ENCODE assay signal across 9 cellular contexts in the genomic region with DNA sequence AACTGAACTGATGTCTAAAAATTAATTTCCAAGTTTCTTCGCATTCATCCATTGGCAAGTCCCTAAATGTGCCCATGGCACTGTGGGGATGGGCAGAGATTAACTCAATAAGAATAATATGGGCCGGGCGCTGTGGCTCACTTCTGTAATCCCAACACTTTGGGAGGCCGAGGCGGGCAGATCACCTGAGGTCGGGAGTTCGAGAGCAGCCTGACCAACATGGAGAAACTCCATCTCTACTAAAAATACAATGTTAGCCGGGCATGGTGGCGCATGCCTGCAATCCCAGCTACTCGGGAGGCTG. TPM values are rescaled to one million over a fixed set of nuclear protein-coding genes. Genes with fewer than 3 reads are reported as not detected.
A peak's percentile ranks its signal among the peaks of the same experiment; 100 is the strongest.
DNase-seq lines count a peak whose midpoint lies in the region; ATAC-seq and TF ChIP-seq lines count a peak whose summit lies in the region.
"Not testable (repeated sequence)": the region's sequence is repeated elsewhere in the genome, so short reads cannot be mapped to it uniquely, and the experiment has no call there.
"Had no signal": no experiment of that assay in that cellular context is flagged by ENCODE, and none has a peak within 500 bp of the region (broad histone marks: within the 10 kb centered on the region; RNA-seq: fewer than 3 reads in every experiment).

No MANE protein-coding gene starts in this region.

- not testable (repeated sequence) for ATAC-seq in psoas muscle; upper lobe of left lung (ENCODE audit: low FRiP score in 2 of 2)

- not testable (repeated sequence) for TF ChIP-seq CTCF in Calu3 (IDR thresholded peaks at IDR 0.05; ENCODE audit: unreplicated experiment); NB4 (IDR thresholded peaks at IDR 0.05; ENCODE audit: low read depth, low read length); brain microvascular endothelial cell (IDR thresholded peaks at IDR 0.05; ENCODE audit: low read depth, low read length, missing control alignments); fibroblast of villous mesenchyme (IDR thresholded peaks at IDR 0.05; ENCODE audit: insufficient read depth, low read depth, low read length); psoas muscle (IDR thresholded peaks at IDR 0.05); upper lobe of left lung (IDR thresholded peaks at IDR 0.05)

- H3K4me1 ChIP-seq in mesodermal cell (ENCODE audit: control insufficient read depth, insufficient read depth, low read length, poor library complexity, severe bottlenecking), result not testable (repeated sequence)
- H3K4me1 ChIP-seq in psoas muscle (peaks cover 23% of the 10 kb centered on the region), upper lobe of left lung (peaks cover 19 to 45% (median 30%) of the 10 kb centered on the region in 4 donors)

- intact Hi-C loops in Calu3 (cut with micrococcal nuclease; ENCODE audit: unreplicated experiment); psoas muscle (cut with DNase I): not testable (repeated sequence)
- intact Hi-C loops in activated CD4-positive, alpha-beta memory T cell treated with anti-CD3 and anti-CD28 coated beads for 36 hours (cut with micrococcal nuclease), result loop anchor here (1.0 to 2.0 kb wide), 4 partner anchors 21 to 442 kb away; partner anchors contain the start of genes PGD and UBE4B

- H3K27ac ChIP-seq in brain microvascular endothelial cell; mesodermal cell (ENCODE audit: low read depth, low read length, severe bottlenecking): not testable (repeated sequence)
- H3K27ac ChIP-seq in psoas muscle (peak overlapping the region; percentile 86), upper lobe of left lung (peak overlapping the region in 3 of 4 donors; percentile 82 to 93 (median 88))

- not testable (repeated sequence) for TF ChIP-seq POLR2A in NB4 (IDR thresholded peaks at IDR 0.05; ENCODE audit: extremely low read depth, insufficient read length); upper lobe of left lung (IDR thresholded peaks at IDR 0.05)

- not testable (repeated sequence) for BruUV-seq in Calu3 (replicated peaks; lab: Mats Ljungman, UMichigan)

- POLR2A ChIA-PET in activated CD4-positive, alpha-beta memory T cell treated with anti-CD3 and anti-CD28 coated beads for 36 hours (lab: Charles Lee), result not testable (repeated sequence)

- peak overlapping the region; percentile 83 for H3K4me3 Mint-ChIP-seq in Calu3 (ENCODE audit: low read depth, unreplicated experiment)
- peak overlapping the region; percentile 93 for H3K4me3 Mint-ChIP-seq in activated CD4-positive, alpha-beta memory T cell treated with anti-CD3 and anti-CD28 coated beads for 36 hours

- not testable (repeated sequence) for H3K27me3 Mint-ChIP-seq in Calu3 (ENCODE audit: unreplicated experiment); activated CD4-positive, alpha-beta memory T cell treated with anti-CD3 and anti-CD28 coated beads for 36 hours

- H3K27ac Mint-ChIP-seq in Calu3 (ENCODE audit: unreplicated experiment), result not testable (repeated sequence)
- H3K27ac Mint-ChIP-seq in activated CD4-positive, alpha-beta memory T cell treated with anti-CD3 and anti-CD28 coated beads for 36 hours, result peak overlapping the region; percentile 82

- H3K4me3 ChIP-seq in NB4 (ENCODE audit: low read depth, low read length) (peak overlapping the region; percentile 93), brain microvascular endothelial cell (ENCODE audit: low read depth, low read length) (peak overlapping the region; percentile 90), fibroblast of villous mesenchyme (ENCODE audit: low read depth, low read length) (peak overlapping the region; percentile 90), mesodermal cell (ENCODE audit: extremely low read depth, insufficient read depth, low read length, poor library complexity, severe bottlenecking) (peak overlapping the region; percentile 82), psoas muscle (peak overlapping the region; percentile 91), upper lobe of left lung (peak overlapping the region in 3 of 4 donors; percentile 81 to 87 (median 82))

- peaks cover 44% of the 10 kb centered on the region for H3K36me3 Mint-ChIP-seq in Calu3 (ENCODE audit: insufficient read depth, unreplicated experiment)
- not testable (repeated sequence) for H3K36me3 Mint-ChIP-seq in activated CD4-positive, alpha-beta memory T cell treated with anti-CD3 and anti-CD28 coated beads for 36 hours

- 90 to 94% methylated on average over 5 to 6 of the region's 10 CpGs for WGBS in mesodermal cell (ENCODE audit: insufficient coverage in 2 of 2), 2 experiments
- 78 to 90% (median 88%) methylated on average over 10 of the region's 10 CpGs for WGBS in psoas muscle, 3 donors
- WGBS in upper lobe of left lung, 2 donors, result 86 to 91% methylated on average over 10 of the region's 10 CpGs

- not testable (repeated sequence) for H3K27me3 ChIP-seq in brain microvascular endothelial cell (replicated peaks); psoas muscle (ENCODE audit: insufficient read depth in 3 of 3, low read length in 2 of 3); upper lobe of left lung

- in situ Hi-C loops in brain microvascular endothelial cell (cut with HindIII; ENCODE audit: low pct_ligation_motif_present, low sequenced_read_pairs), result not testable (repeated sequence)

- not testable (repeated sequence) for H3K36me3 ChIP-seq in brain microvascular endothelial cell (replicated peaks); psoas muscle (ENCODE audit: insufficient read depth in 1 of 2, low read depth in 1 of 2); upper lobe of left lung
- peaks cover 17% of the 10 kb centered on the region for H3K36me3 ChIP-seq in mesodermal cell (ENCODE audit: control insufficient read depth, insufficient read depth, low read length)

- CTCF ChIA-PET in Calu3 (lab: Charles Lee); activated CD4-positive, alpha-beta memory T cell treated with anti-CD3 and anti-CD28 coated beads for 36 hours (lab: Charles Lee): not testable (repeated sequence)

- H3K9me3 Mint-ChIP-seq in Calu3 (ENCODE audit: low read depth, unreplicated experiment); activated CD4-positive, alpha-beta memory T cell treated with anti-CD3 and anti-CD28 coated beads for 36 hours: not testable (repeated sequence)

- H3K9me3 ChIP-seq in mesodermal cell (ENCODE audit: control insufficient read depth, low read length); psoas muscle; upper lobe of left lung: not testable (repeated sequence)

- H3K4me1 Mint-ChIP-seq in Calu3 (ENCODE audit: low read depth, unreplicated experiment), result not testable (repeated sequence)
- peaks cover 34% of the 10 kb centered on the region for H3K4me1 Mint-ChIP-seq in activated CD4-positive, alpha-beta memory T cell treated with anti-CD3 and anti-CD28 coated beads for 36 hours (ENCODE audit: low read depth)

- DNase-seq in Calu3; NB4 (ENCODE audit: low read depth); activated CD4-positive, alpha-beta memory T cell treated with anti-CD3 and anti-CD28 coated beads for 36 hours; brain microvascular endothelial cell; fibroblast of villous mesenchyme (ENCODE audit: low read depth); psoas muscle; upper lobe of left lung: not testable (repeated sequence)

- TF ChIP-seq EP300 in upper lobe of left lung (IDR thresholded peaks at IDR 0.05), result not testable (repeated sequence)

RNA-seq across cellular contexts. Expression of gene PEX14, which starts 0.5 kb away (rescaled TPM):
- total RNA-seq in Calu3 (2022) (17.6 and 17.7 TPM in 2 replicates), fibroblast of villous mesenchyme (17.3 and 18.7 TPM in 2 replicates), psoas muscle (10 to 100 TPM; 13.7 to 23.5 (median 20.8) TPM), upper lobe of left lung (10 to 100 TPM; 21.2 to 43.0 (median 29.9) TPM)
- 10 to 100 TPM; 17.3 to 17.6 TPM for total RNA-seq in activated CD4-positive, alpha-beta memory T cell treated with anti-CD3 and anti-CD28 coated beads for 36 hours
- 24.7 TPM for polyA plus RNA-seq in mesodermal cell (2013, experiment 1 of 2)
- 20.1 TPM for polyA plus RNA-seq in mesodermal cell (2013, experiment 2 of 2)
- 10 to 100 TPM; 20.1 to 20.8 (median 20.7) TPM for polyA plus RNA-seq in psoas muscle

RNA-seq across cellular contexts. Expression of gene DFFA, which starts 1.9 kb away (rescaled TPM):
- 45.2 and 50.6 TPM in 2 replicates for total RNA-seq in Calu3 (2022)
- 10 to 100 TPM; 32.0 to 32.8 TPM for total RNA-seq in activated CD4-positive, alpha-beta memory T cell treated with anti-CD3 and anti-CD28 coated beads for 36 hours
- total RNA-seq in fibroblast of villous mesenchyme, result 28.7 and 52.2 TPM in 2 replicates
- 33.5 TPM for polyA plus RNA-seq in mesodermal cell (2013, experiment 1 of 2)
- polyA plus RNA-seq in mesodermal cell (2013, experiment 2 of 2), result 28.4 TPM
- 10 to 100 TPM; 18.6 to 26.8 (median 21.6) TPM for total RNA-seq in psoas muscle
- 10 to 100 TPM; 11.5 to 20.9 (median 20.4) TPM for polyA plus RNA-seq in psoas muscle
- total RNA-seq in upper lobe of left lung, result 10 to 100 TPM; 15.8 to 37.2 (median 22.9) TPM

RNA-seq across cellular contexts. Expression of gene CORT, which starts 24.4 kb away (rescaled TPM):
- 0.73 TPM in 1 of 2 replicates, not detected in the other for total RNA-seq in Calu3 (2022)
- total RNA-seq in activated CD4-positive, alpha-beta memory T cell treated with anti-CD3 and anti-CD28 coated beads for 36 hours, result under 1 TPM in 1 of 2 experiments, not detected in 1; 0.36 TPM
- total RNA-seq in fibroblast of villous mesenchyme, result 0.32 TPM in 1 of 2 replicates, not detected in the other
- polyA plus RNA-seq in mesodermal cell (2013, experiment 1 of 2), result 0.41 TPM
- 0.56 TPM for polyA plus RNA-seq in mesodermal cell (2013, experiment 2 of 2)
- not detected for total RNA-seq in psoas muscle
- 1 to 10 TPM in 1 of 3 donors, under 1 TPM in 1, not detected in 1; 0.18 to 1.1 TPM for polyA plus RNA-seq in psoas muscle
- total RNA-seq in upper lobe of left lung, result under 1 TPM in 2 of 6 donors, not detected in 4; 0.26 to 0.59 TPM
- total RNA-seq: glomerular endothelial cell had no signal

RNA-seq across cellular contexts. Expression of gene CENPS, which starts 44.0 kb away (rescaled TPM):
- total RNA-seq in Calu3 (2022) (18.0 and 21.3 TPM in 2 replicates), fibroblast of villous mesenchyme (14.2 and 14.7 TPM in 2 replicates), psoas muscle (1 to 10 TPM; 2.2 to 7.6 (median 6.6) TPM), upper lobe of left lung (10 to 100 TPM in 5 of 6 donors, 1 to 10 TPM in 1; 1.4 to 23.0 (median 14.3) TPM)
- total RNA-seq in activated CD4-positive, alpha-beta memory T cell treated with anti-CD3 and anti-CD28 coated beads for 36 hours, result 10 to 100 TPM; 20.0 to 22.7 TPM
- 14.5 TPM for polyA plus RNA-seq in mesodermal cell (2013, experiment 1 of 2)
- polyA plus RNA-seq in mesodermal cell (2013, experiment 2 of 2), result 12.6 TPM
- 10 to 100 TPM in 1 of 3 donors, 1 to 10 TPM in 2; 7.5 to 31.4 (median 7.5) TPM for polyA plus RNA-seq in psoas muscle
